Comparison of ENCODE assay signal across 25 cellular contexts in the genomic region with DNA sequence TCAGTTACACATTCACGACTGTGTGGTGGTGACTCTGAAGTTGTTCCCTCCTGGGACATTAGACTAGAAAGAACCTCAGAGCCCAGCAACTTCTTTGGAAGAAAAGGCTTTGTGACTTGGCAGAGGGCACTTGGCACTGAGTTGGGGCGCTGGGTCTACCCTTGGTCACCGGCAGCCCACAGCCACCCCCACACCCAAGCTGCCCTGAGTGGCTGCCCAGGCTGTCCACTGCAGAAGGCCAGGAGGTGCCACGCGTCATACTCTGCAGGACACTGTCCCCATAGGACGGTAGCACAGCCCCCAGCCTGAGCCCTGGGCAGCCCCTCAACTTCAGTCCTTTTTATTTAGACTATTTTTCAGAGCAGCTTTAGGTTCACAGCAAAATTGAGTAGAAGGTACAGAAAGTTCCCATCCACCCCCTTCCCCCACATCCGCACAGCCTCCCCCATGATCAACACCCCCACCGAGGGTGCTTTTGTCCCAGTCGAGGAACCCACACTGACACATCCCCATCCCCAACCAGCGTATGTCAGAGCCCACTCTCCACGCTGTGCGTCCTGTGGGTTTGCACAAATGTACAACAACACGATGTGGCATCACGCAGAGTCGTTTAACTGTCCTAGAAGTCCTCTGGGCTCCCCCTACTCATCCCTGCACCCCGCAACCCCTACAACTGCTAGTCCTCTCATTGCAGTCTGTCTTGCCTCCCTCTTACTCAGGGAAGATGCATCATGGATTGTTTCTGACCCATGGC. TPM values are rescaled to one million over a fixed set of nuclear protein-coding genes. Genes with fewer than 3 reads are reported as not detected.
"Had no signal": no experiment of that assay in that cellular context is flagged by ENCODE, and none has a peak within 500 bp of the region (broad histone marks: within the 10 kb centered on the region; RNA-seq: fewer than 3 reads in every experiment).

No MANE protein-coding gene starts in this region.

- DNase-seq: activated CD4-positive, alpha-beta T cell treated with anti-CD3 and anti-CD28 coated beads for 36 hours; activated CD4-positive, CD25-positive, alpha-beta regulatory T cell; activated CD8-positive, alpha-beta memory T cell treated with anti-CD3 and anti-CD28 coated beads, Interleukin-2, amount 50 U/mL, for 4 hours; activated CD8-positive, alpha-beta T cell treated with anti-CD3 and anti-CD28 coated beads for 36 hours; activated naive CD4-positive, alpha-beta T cell; activated T-cell treated with anti-CD3 and anti-CD28 coated beads, Interleukin-2, amount 50 U/mL, for 72 hours; Kasumi-1; KBM-7; NCI-H146; NCI-H1930; NCI-H345; NCI-H510A; NCI-H526 treated with DMSO at 0.1 percent for 48 hours; NCI-H82; OCI-M1; RPMI8226; T-cell; T-helper 2 cell; T1000 had no signal

- H3K36me3 ChIP-seq: breast epithelium had no signal

- ATAC-seq: activated CD4-positive, alpha-beta T cell treated with anti-CD3 and anti-CD28 coated beads for 36 hours; activated CD8-positive, alpha-beta T cell treated with anti-CD3 and anti-CD28 coated beads for 36 hours; activated T-cell treated with anti-CD3 and anti-CD28 coated beads, Interleukin-2, amount 50 U/mL, for 72 hours; Right ventricle myocardium inferior; T-cell had no signal

- H3K9me3 ChIP-seq: breast epithelium had no signal

- H3K4me3 ChIP-seq: breast epithelium, SK-N-MC had no signal

- H3K27me3 ChIP-seq: breast epithelium had no signal

- H3K27ac ChIP-seq: breast epithelium, SK-N-MC, VCaP had no signal

RNA-seq across cellular contexts. Expression of gene PRLH, which starts 1.1 kb away (rescaled TPM):
- total RNA-seq: activated CD4-positive, alpha-beta T cell treated with anti-CD3 and anti-CD28 coated beads for 36 hours; activated CD8-positive, alpha-beta T cell treated with anti-CD3 and anti-CD28 coated beads for 36 hours; activated T-cell treated with anti-CD3 and anti-CD28 coated beads, Interleukin-2, amount 50 U/mL, for 72 hours; activated T-helper 2 cell treated with anti-CD3 and anti-CD28 coated beads, Interferon-gamma antibody, Interleukin-2, Interleukin-4, amounts not matched to agents 10 μg/mL and 5 μg/mL and 100 μg/mL, durations not matched to agents 14 hours and 24 hours and 36 hours; aorta; breast epithelium; Right ventricle myocardium inferior; T-cell had no signal
- polyA plus RNA-seq: aorta had no signal
